In genomic region chr2:44233450-44234128, GRCh38 we compare ENCODE assay signal across 1 cellular context.
TF ChIP-seq lines count a peak whose summit lies in the region.

No MANE protein-coding gene starts in this region.

TF ChIP-seq in HEK293, 187 proteins besides CTCF, POLR2A, EP300 and RAD21 (continued from another document):
- TF ChIP-seq, protein P1, sequence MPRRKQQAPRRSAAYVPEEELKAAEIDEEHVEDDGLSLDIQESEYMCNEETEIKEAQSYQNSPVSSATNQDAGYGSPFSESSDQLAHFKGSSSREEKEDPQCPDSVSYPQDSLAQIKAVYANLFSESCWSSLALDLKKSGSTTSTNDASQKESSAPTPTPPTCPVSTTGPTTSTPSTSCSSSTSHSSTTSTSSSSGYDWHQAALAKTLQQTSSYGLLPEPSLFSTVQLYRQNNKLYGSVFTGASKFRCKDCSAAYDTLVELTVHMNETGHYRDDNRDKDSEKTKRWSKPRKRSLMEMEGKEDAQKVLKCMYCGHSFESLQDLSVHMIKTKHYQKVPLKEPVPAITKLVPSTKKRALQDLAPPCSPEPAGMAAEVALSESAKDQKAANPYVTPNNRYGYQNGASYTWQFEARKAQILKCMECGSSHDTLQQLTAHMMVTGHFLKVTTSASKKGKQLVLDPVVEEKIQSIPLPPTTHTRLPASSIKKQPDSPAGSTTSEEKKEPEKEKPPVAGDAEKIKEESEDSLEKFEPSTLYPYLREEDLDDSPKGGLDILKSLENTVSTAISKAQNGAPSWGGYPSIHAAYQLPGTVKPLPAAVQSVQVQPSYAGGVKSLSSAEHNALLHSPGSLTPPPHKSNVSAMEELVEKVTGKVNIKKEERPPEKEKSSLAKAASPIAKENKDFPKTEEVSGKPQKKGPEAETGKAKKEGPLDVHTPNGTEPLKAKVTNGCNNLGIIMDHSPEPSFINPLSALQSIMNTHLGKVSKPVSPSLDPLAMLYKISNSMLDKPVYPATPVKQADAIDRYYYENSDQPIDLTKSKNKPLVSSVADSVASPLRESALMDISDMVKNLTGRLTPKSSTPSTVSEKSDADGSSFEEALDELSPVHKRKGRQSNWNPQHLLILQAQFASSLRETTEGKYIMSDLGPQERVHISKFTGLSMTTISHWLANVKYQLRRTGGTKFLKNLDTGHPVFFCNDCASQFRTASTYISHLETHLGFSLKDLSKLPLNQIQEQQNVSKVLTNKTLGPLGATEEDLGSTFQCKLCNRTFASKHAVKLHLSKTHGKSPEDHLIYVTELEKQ (tag by site-specific recombination; IDR thresholded peaks at IDR 0.05; ENCODE audit: borderline replicate concordance) = no peak
- TF ChIP-seq ZNF510 (tag by site-specific recombination; IDR thresholded peaks at IDR 0.05; ENCODE audit: insufficient replicate concordance) = no peak
- 0 out of 2 replicates have a peak, but pooled peaks have one; percentile 17 for TF ChIP-seq SP7 (tag by site-specific recombination; IDR thresholded peaks at IDR 0.05)
- no peak for TF ChIP-seq ZNF239 (tag by site-specific recombination; IDR thresholded peaks at IDR 0.05)
- TF ChIP-seq ZNF335 (tag by site-specific recombination; conservative IDR thresholded peaks at IDR 0.05) = no peak
- no peak for TF ChIP-seq ZNF596 (tag by site-specific recombination; IDR thresholded peaks at IDR 0.05)
- no peak for TF ChIP-seq ZNF274 (IDR thresholded peaks at IDR 0.05; ENCODE audit: low read length)
- TF ChIP-seq ZNF274 (tag by site-specific recombination; IDR thresholded peaks at IDR 0.05; ENCODE audit: borderline replicate concordance) = no peak
- 0 out of 2 replicates have a peak, but pooled peaks have one; percentile 14 for TF ChIP-seq ZNF366 (tag by site-specific recombination; conservative IDR thresholded peaks at IDR 0.05)
- no peak for TF ChIP-seq ZNF585B (tag by site-specific recombination; IDR thresholded peaks at IDR 0.05)
- TF ChIP-seq, protein P2, sequence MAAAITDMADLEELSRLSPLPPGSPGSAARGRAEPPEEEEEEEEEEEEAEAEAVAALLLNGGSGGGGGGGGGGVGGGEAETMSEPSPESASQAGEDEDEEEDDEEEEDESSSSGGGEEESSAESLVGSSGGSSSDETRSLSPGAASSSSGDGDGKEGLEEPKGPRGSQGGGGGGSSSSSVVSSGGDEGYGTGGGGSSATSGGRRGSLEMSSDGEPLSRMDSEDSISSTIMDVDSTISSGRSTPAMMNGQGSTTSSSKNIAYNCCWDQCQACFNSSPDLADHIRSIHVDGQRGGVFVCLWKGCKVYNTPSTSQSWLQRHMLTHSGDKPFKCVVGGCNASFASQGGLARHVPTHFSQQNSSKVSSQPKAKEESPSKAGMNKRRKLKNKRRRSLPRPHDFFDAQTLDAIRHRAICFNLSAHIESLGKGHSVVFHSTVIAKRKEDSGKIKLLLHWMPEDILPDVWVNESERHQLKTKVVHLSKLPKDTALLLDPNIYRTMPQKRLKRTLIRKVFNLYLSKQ (tag by site-specific recombination; IDR thresholded peaks at IDR 0.05; ENCODE audit: borderline replicate concordance) = no peak
- no peak for TF ChIP-seq BCL11A (tag by site-specific recombination; IDR thresholded peaks at IDR 0.05; ENCODE audit: low read depth)
- no peak for TF ChIP-seq ZNF155 (tag by site-specific recombination; IDR thresholded peaks at IDR 0.05)
- no peak for TF ChIP-seq ZNF529 (tag by site-specific recombination; IDR thresholded peaks at IDR 0.05; ENCODE audit: insufficient replicate concordance)
- no peak for TF ChIP-seq ZNF394 (tag by site-specific recombination; IDR thresholded peaks at IDR 0.05; ENCODE audit: borderline replicate concordance)
- peak; percentile 20; the same call in 1 of the 2 replicates for TF ChIP-seq ZNF24 (tag by site-specific recombination; IDR thresholded peaks at IDR 0.05)
- TF ChIP-seq HOXA7 (CRISPR knock-in tag; IDR thresholded peaks at IDR 0.05; ENCODE audit: borderline replicate concordance) = no peak
- TF ChIP-seq ZSCAN30 (tag by site-specific recombination; IDR thresholded peaks at IDR 0.05) = no peak
TF ChIP-seq in HEK293: peak in this region for 4.
